Comparison of ENCODE assay signal across 1 cellular context in genomic region chr2:173124441-173124840, GRCh38.
TF ChIP-seq lines count a peak whose summit lies in the region.

No MANE protein-coding gene starts in this region.

TF ChIP-seq in HEK293, 187 proteins besides CTCF, POLR2A, EP300 and RAD21 (continued from another document):
- 0 out of 2 replicates have a peak, but pooled peaks have one; percentile 10 for TF ChIP-seq PRDM10 (tag by site-specific recombination; IDR thresholded peaks at IDR 0.05)
TF ChIP-seq in HEK293: peak in this region for 2.
